Comparison of ENCODE assay signal across 1 cellular context in genomic region chr4:141636077-141636770, GRCh38.
TF ChIP-seq lines count a peak whose summit lies in the region.

IL15 (plus strand) TSS chr4:141636583; CDS start chr4:141719465, 82,882 bp downstream.

TF ChIP-seq in GM12878, 131 proteins besides CTCF, POLR2A, EP300 and RAD21 (continued from another document and continues in another):
- TF ChIP-seq BCLAF1 (IDR thresholded peaks at IDR 0.05) (no peak), FOS (IDR thresholded peaks at IDR 0.05; ENCODE audit: borderline replicate concordance, extremely low read depth, insufficient read length) (no peak), SPI1 (IDR thresholded peaks at IDR 0.05; ENCODE audit: borderline replicate concordance, insufficient read depth, low read depth, low read length) (no peak), RFX5 (IDR thresholded peaks at IDR 0.05; ENCODE audit: low read depth, low read length) (no peak), CHD2 (IDR thresholded peaks at IDR 0.05; ENCODE audit: borderline replicate concordance, low read depth, low read length) (no peak), POLR2AphosphoS2 (IDR thresholded peaks at IDR 0.05; ENCODE audit: low read depth, low read length) (no peak), BACH1 (IDR thresholded peaks at IDR 0.05; ENCODE audit: borderline replicate concordance) (no peak), MXI1 (IDR thresholded peaks at IDR 0.05; ENCODE audit: low read depth, low read length) (0 out of 2 replicates have a peak, but pooled peaks have one; percentile 15), IKZF2 (IDR thresholded peaks at IDR 0.05) (peak; percentile 70 to 71), IRF4 (IDR thresholded peaks at IDR 0.05; ENCODE audit: low read depth, low read length) (no peak), KLF5 (IDR thresholded peaks at IDR 0.05; ENCODE audit: partially characterized antibody) (no peak), ETV6 (conservative IDR thresholded peaks at IDR 0.05 in 1 of 2, IDR thresholded peaks at IDR 0.05 in 1 of 2; ENCODE audit: borderline replicate concordance in 1 of 2, low read depth in 1 of 2) (0 out of 4 replicates have a peak, but pooled peaks of 1 of the 2 experiments have one; percentile 28), KDM1A (IDR thresholded peaks at IDR 0.05; ENCODE audit: borderline replicate concordance) (no peak), MEF2B (IDR thresholded peaks at IDR 0.05; ENCODE audit: partially characterized antibody, poor library complexity, severe bottlenecking) (no peak), NFXL1 (IDR thresholded peaks at IDR 0.05; ENCODE audit: borderline replicate concordance) (no peak), KAT2A (conservative IDR thresholded peaks at IDR 0.05; ENCODE audit: control insufficient read depth, low read depth, low read length) (no peak), HCFC1 (IDR thresholded peaks at IDR 0.05; ENCODE audit: low read length) (no peak), E2F8 (IDR thresholded peaks at IDR 0.05; ENCODE audit: low read depth, partially characterized antibody) (no peak), BCL3 (IDR thresholded peaks at IDR 0.05; ENCODE audit: borderline replicate concordance, insufficient read depth, low read depth, low read length, poor library complexity, severe bottlenecking) (no peak), TCF7 (IDR thresholded peaks at IDR 0.05; ENCODE audit: borderline replicate concordance) (no peak), ZNF622 (IDR thresholded peaks at IDR 0.05) (no peak), NFIC (IDR thresholded peaks at IDR 0.05; ENCODE audit: low read depth, low read length) (0 out of 2 replicates have a peak, but pooled peaks have one; percentile 6), ELK1 (IDR thresholded peaks at IDR 0.05; ENCODE audit: low read depth, low read length) (no peak), ZSCAN29 (IDR thresholded peaks at IDR 0.05) (no peak), STAT3 (IDR thresholded peaks at IDR 0.05; ENCODE audit: low read depth, low read length) (no peak), SUZ12 (IDR thresholded peaks at IDR 0.05; ENCODE audit: unreplicated experiment) (no peak), NBN (IDR thresholded peaks at IDR 0.05) (no peak), SRF (IDR thresholded peaks at IDR 0.05; ENCODE audit: low read depth in 2 of 2, low read length in 2 of 2) (no peak), IRF5 (IDR thresholded peaks at IDR 0.05; ENCODE audit: borderline replicate concordance) (no peak), CUX1 (IDR thresholded peaks at IDR 0.05; ENCODE audit: insufficient replicate concordance, low read depth, low read length) (no peak), STAT1 (conservative IDR thresholded peaks at IDR 0.05) (no peak), SREBF1 (IDR thresholded peaks at IDR 0.05; ENCODE audit: low read length) (no peak), REST (IDR thresholded peaks at IDR 0.05; ENCODE audit: low read depth, low read length) (no peak), NR2C2 (IDR thresholded peaks at IDR 0.05; ENCODE audit: borderline replicate concordance, control insufficient read depth, insufficient read length, low read depth) (no peak), POLR2AphosphoS5 (IDR thresholded peaks at IDR 0.05; ENCODE audit: low read length) (0 out of 2 replicates have a peak, but pooled peaks have one; percentile 40), CBX3 (IDR thresholded peaks at IDR 0.05; ENCODE audit: borderline replicate concordance, low read depth) (no peak), ZBTB11 (CRISPR knock-in tag; IDR thresholded peaks at IDR 0.05) (no peak)
